ENCODE assay signal across 9 cellular contexts in the genomic region with DNA sequence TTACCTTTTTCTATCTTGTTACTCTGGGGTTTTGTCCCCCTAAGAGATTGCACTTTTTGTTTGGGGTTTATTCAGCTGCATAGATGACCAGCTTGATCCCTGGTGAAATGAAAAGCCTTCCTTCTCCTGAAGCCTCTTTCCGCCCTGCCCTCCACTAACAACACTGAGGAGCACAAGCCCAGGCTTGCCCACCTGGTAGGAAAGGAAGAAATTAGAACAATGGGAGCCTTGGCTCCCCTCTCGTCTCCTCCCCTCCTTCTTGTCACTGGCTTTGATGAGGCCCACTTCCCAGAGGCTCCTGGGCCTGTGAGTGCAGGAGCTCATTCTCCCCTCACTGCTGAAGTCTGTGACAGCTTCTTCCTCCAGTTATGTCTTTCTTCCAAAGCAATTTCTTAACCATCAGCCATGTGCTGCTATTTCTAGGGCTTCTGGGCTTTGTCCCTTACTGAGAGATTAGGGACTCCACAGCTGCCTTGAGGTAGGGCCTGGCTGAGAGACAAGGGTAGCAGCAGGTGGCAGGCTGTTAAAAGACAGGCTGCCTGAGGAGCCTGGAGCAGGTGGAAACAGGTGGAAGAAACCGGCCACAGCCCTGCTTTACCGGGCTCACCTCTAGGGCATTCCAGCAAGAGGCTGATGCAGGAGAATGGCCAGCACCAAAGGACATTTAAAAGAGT. TPM values are rescaled to one million over a fixed set of nuclear protein-coding genes. Genes with fewer than 3 reads are reported as not detected.
DNase-seq lines count a peak whose midpoint lies in the region; ATAC-seq and TF ChIP-seq lines count a peak whose summit lies in the region.
"Had no signal": no experiment of that assay in that cellular context is flagged by ENCODE, and none has a peak within 500 bp of the region (broad histone marks: within the 10 kb centered on the region; RNA-seq: fewer than 3 reads in every experiment).

No MANE protein-coding gene starts in this region.

- H3K9me3 Mint-ChIP-seq in activated naive CD4-positive, alpha-beta T cell treated with anti-CD3 and anti-CD28 coated beads for 36 hours: no peaks in the 10 kb centered on the region

- peaks cover 46% of the 10 kb centered on the region for H3K4me1 Mint-ChIP-seq in activated naive CD4-positive, alpha-beta T cell treated with anti-CD3 and anti-CD28 coated beads for 36 hours (ENCODE audit: low read depth)

- no peak overlapping the region for H3K4me3 Mint-ChIP-seq in activated naive CD4-positive, alpha-beta T cell treated with anti-CD3 and anti-CD28 coated beads for 36 hours

- H3K36me3 ChIP-seq in SK-N-MC (ENCODE audit: insufficient read depth, low read length) (peaks cover 5% of the 10 kb centered on the region; the same call in 1 of the 2 replicates), iPS-18a (ENCODE audit: control insufficient read depth, low read depth, low read length) (no peaks in the 10 kb centered on the region), upper lobe of left lung (peaks cover 10 to 51% (median 19%) of the 10 kb centered on the region in 4 donors)

- no peak for ATAC-seq in upper lobe of left lung (ENCODE audit: low FRiP score in 2 of 2)
- no peak for ATAC-seq in left lobe of liver
- ATAC-seq in GM19328 (IDR thresholded peaks at IDR 0.05; ENCODE audit: unreplicated experiment): no peak

- no peaks in the 10 kb centered on the region for H3K27me3 Mint-ChIP-seq in activated naive CD4-positive, alpha-beta T cell treated with anti-CD3 and anti-CD28 coated beads for 36 hours (ENCODE audit: low read depth)

- no peak for TF ChIP-seq POLR2A in upper lobe of left lung (IDR thresholded peaks at IDR 0.05)

- no peak for TF ChIP-seq EP300 in upper lobe of left lung (IDR thresholded peaks at IDR 0.05)

- no peaks in the 10 kb centered on the region for H3K27me3 ChIP-seq in iPS-18a (ENCODE audit: control insufficient read depth, insufficient read depth, low read length)
- no peaks in the 10 kb centered on the region for H3K27me3 ChIP-seq in upper lobe of left lung

- CTCF ChIA-PET in activated naive CD4-positive, alpha-beta T cell treated with anti-CD3 and anti-CD28 coated beads for 36 hours (lab: Charles Lee): interaction anchor here (0.6 to 1.6 kb wide), 6 partner anchors 14 to 138 kb away, joined by 3 to 6 read pairs (median 4); a partner anchor contains a TSS

- peaks cover 42% of the 10 kb centered on the region for H3K36me3 Mint-ChIP-seq in activated naive CD4-positive, alpha-beta T cell treated with anti-CD3 and anti-CD28 coated beads for 36 hours (ENCODE audit: low read depth)

- 0 out of 2 replicates have a peak overlapping the region, but pooled peaks have one; percentile 3 for H3K27ac ChIP-seq in SK-N-MC
- H3K27ac ChIP-seq in iPS-18a (ENCODE audit: low read length): peak overlapping the region; percentile 80
- peak overlapping the region; percentile 73 to 87 (median 84) for H3K27ac ChIP-seq in upper lobe of left lung
- H3K27ac ChIP-seq: PC-9 had no signal

- TF ChIP-seq CTCF in upper lobe of left lung (IDR thresholded peaks at IDR 0.05): no peak

- H3K27ac Mint-ChIP-seq in activated naive CD4-positive, alpha-beta T cell treated with anti-CD3 and anti-CD28 coated beads for 36 hours: peak overlapping the region; percentile 51

- H3K9me3 ChIP-seq in SK-N-MC (ENCODE audit: low read depth, low read length) (no peaks in the 10 kb centered on the region), iPS-18a (ENCODE audit: control insufficient read depth, low read depth, low read length) (no peaks in the 10 kb centered on the region), upper lobe of left lung (no peaks in the 10 kb centered on the region)

- H3K9ac ChIP-seq in SK-N-MC (ENCODE audit: insufficient read length) (no peak overlapping the region), iPS-18a (ENCODE audit: low read length) (peak overlapping the region; percentile 58)

- intact Hi-C loops in activated naive CD4-positive, alpha-beta T cell treated with anti-CD3 and anti-CD28 coated beads for 36 hours (cut with micrococcal nuclease): no loop called here

- 47 to 64% methylated on average over 4 of the region's 4 CpGs for WGBS in upper lobe of left lung, 2 donors

- H3K4me3 ChIP-seq in SK-N-MC: no peak overlapping the region
- peak overlapping the region; percentile 31 for H3K4me3 ChIP-seq in iPS-18a (ENCODE audit: low read length)
- no peak overlapping the region for H3K4me3 ChIP-seq in upper lobe of left lung
- H3K4me3 ChIP-seq: PC-9 had no signal

- no peak for DNase-seq in activated naive CD4-positive, alpha-beta T cell treated with anti-CD3 and anti-CD28 coated beads for 36 hours
- no peak for DNase-seq in activated naive CD4-positive, alpha-beta T cell treated with anti-CD3 and anti-CD28 coated beads, Interleukin-2, amount 50 U/mL, for 16 hours
- no peak for DNase-seq in SK-N-MC (ENCODE audit: low read depth, low spot score)
- DNase-seq in upper lobe of left lung: peak in 1 of 2 donors; percentile 61
- DNase-seq in MV-4-11 (lab: John Stamatoyannopoulos, UW): no peak
- DNase-seq in left lobe of liver (ENCODE audit: low spot score): no peak

- peaks cover 42% of the 10 kb centered on the region for H3K4me1 ChIP-seq in iPS-18a (ENCODE audit: control insufficient read depth, low read depth, low read length)
- peaks cover 70 to 96% (median 77%) of the 10 kb centered on the region in 4 donors for H3K4me1 ChIP-seq in upper lobe of left lung

RNA-seq across cellular contexts. Expression of a gene that starts 53.7 kb away (rescaled TPM):
- 100 to 1,000 TPM; 296 to 297 TPM for total RNA-seq in activated naive CD4-positive, alpha-beta T cell treated with anti-CD3 and anti-CD28 coated beads for 36 hours
- 1,000 to 10,000 TPM in 1 of 6 donors, 100 to 1,000 TPM in 5; 238 to 1,033 (median 288) TPM for total RNA-seq in upper lobe of left lung
- 160 TPM for total RNA-seq in left lobe of liver

Comparison
In these comparisons a context has a peak if more than half of its experiments do, and no peak if none do; other contexts are left out.
1. H3K27ac ChIP-seq: peak in every context shown above with its lines; median percentile 84 in upper lobe of left lung; 80 in iPS-18a; 3 in SK-N-MC.